ENCODE assay signal across 2 cellular contexts in the genomic region with DNA sequence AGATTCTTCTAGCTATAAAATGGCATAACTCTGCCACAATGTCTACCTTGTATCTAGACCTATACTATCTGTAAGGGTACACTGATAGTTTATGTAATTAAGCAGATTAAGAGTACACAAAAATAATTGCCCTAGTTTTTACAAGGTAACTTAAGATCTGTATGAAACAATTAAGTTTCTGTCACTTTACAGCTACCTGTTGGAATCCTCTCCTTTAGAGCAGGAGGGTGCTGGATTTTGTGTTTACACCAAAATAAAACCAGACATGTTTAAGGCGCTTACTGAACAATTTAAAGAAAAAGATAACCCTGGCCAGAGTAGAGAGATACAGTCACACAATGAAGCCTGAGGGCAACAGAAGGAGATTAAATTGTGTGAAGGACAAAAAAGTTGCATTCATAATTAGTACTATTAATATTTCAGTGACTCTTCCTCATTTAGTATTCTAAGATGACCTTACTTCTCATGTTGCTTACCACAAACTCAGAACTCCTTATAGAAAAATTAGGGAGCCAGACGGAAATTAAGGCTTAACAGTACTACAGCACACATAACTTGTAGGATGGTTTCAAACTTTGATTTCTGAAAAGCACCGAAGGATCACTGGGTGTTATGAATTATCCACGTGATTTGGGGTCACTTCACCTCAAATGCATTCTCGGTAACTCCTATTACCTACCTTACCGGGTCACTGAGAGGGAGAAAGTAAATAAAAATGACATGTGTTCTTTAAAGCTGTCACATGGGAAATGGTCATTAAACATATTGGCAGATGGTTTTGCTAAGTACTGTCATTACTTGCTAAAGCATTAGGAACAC.
TF ChIP-seq lines count a peak whose summit lies in the region.

No MANE protein-coding gene starts in this region.

TF ChIP-seq in HCT116, 20 proteins besides CTCF, POLR2A, EP300 and RAD21:
- TF ChIP-seq YY1 (IDR thresholded peaks at IDR 0.05; ENCODE audit: extremely low read depth, insufficient replicate concordance, low read depth, low read length) (no peak), CBX3 (IDR thresholded peaks at IDR 0.05; ENCODE audit: low read depth) (no peak), EZH2 (IDR thresholded peaks at IDR 0.05) (no peak), EGR1 (IDR thresholded peaks at IDR 0.05; ENCODE audit: low read depth) (no peak), FOSL1 (IDR thresholded peaks at IDR 0.05; ENCODE audit: low read depth) (no peak), POLR2AphosphoS5 (IDR thresholded peaks at IDR 0.05; ENCODE audit: low read depth, low read length) (no peak), SRF (IDR thresholded peaks at IDR 0.05; ENCODE audit: low read depth) (no peak), JUND (IDR thresholded peaks at IDR 0.05) (no peak), ZFX (IDR thresholded peaks at IDR 0.05) (no peak), EZH2phosphoT487 (IDR thresholded peaks at IDR 0.05; ENCODE audit: borderline replicate concordance) (no peak), ZNF274 (IDR thresholded peaks at IDR 0.05; ENCODE audit: low read depth, low read length) (no peak), SP1 (IDR thresholded peaks at IDR 0.05; ENCODE audit: low read depth) (no peak)
- TF ChIP-seq, protein P1, sequence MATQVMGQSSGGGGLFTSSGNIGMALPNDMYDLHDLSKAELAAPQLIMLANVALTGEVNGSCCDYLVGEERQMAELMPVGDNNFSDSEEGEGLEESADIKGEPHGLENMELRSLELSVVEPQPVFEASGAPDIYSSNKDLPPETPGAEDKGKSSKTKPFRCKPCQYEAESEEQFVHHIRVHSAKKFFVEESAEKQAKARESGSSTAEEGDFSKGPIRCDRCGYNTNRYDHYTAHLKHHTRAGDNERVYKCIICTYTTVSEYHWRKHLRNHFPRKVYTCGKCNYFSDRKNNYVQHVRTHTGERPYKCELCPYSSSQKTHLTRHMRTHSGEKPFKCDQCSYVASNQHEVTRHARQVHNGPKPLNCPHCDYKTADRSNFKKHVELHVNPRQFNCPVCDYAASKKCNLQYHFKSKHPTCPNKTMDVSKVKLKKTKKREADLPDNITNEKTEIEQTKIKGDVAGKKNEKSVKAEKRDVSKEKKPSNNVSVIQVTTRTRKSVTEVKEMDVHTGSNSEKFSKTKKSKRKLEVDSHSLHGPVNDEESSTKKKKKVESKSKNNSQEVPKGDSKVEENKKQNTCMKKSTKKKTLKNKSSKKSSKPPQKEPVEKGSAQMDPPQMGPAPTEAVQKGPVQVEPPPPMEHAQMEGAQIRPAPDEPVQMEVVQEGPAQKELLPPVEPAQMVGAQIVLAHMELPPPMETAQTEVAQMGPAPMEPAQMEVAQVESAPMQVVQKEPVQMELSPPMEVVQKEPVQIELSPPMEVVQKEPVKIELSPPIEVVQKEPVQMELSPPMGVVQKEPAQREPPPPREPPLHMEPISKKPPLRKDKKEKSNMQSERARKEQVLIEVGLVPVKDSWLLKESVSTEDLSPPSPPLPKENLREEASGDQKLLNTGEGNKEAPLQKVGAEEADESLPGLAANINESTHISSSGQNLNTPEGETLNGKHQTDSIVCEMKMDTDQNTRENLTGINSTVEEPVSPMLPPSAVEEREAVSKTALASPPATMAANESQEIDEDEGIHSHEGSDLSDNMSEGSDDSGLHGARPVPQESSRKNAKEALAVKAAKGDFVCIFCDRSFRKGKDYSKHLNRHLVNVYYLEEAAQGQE (IDR thresholded peaks at IDR 0.05; ENCODE audit: low read depth), result no peak
- TF ChIP-seq, protein P2, sequence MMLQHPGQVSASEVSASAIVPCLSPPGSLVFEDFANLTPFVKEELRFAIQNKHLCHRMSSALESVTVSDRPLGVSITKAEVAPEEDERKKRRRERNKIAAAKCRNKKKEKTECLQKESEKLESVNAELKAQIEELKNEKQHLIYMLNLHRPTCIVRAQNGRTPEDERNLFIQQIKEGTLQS (IDR thresholded peaks at IDR 0.05), result no peak

TF ChIP-seq in H1, 55 proteins besides CTCF, POLR2A, EP300 and RAD21:
- TF ChIP-seq CHD2 (IDR thresholded peaks at IDR 0.05; ENCODE audit: low read length), result no peak
- peak; percentile 82 for TF ChIP-seq SAP30 (IDR thresholded peaks at IDR 0.05; ENCODE audit: insufficient read depth, insufficient replicate concordance, low read length)
- no peak for TF ChIP-seq TEAD4 (IDR thresholded peaks at IDR 0.05; ENCODE audit: low read depth, low read length)
- TF ChIP-seq EZH2 (IDR thresholded peaks at IDR 0.05; ENCODE audit: low read depth, low read length, severe bottlenecking), result no peak
- no peak for TF ChIP-seq HDAC2 (IDR thresholded peaks at IDR 0.05; ENCODE audit: borderline replicate concordance in 1 of 2, low read depth in 2 of 2, low read length in 2 of 2)
- no peak for TF ChIP-seq ZNF274 (IDR thresholded peaks at IDR 0.05; ENCODE audit: borderline replicate concordance, extremely low read depth, low read length)
- TF ChIP-seq RFX5 (IDR thresholded peaks at IDR 0.05; ENCODE audit: borderline replicate concordance, low read depth, low read length), result no peak
- no peak for TF ChIP-seq EGR1 (IDR thresholded peaks at IDR 0.05; ENCODE audit: borderline replicate concordance, low read depth, low read length)
- no peak for TF ChIP-seq GABPA (IDR thresholded peaks at IDR 0.05; ENCODE audit: borderline replicate concordance, insufficient read depth, low read length)
- TF ChIP-seq KDM5A (IDR thresholded peaks at IDR 0.05; ENCODE audit: low read length), result no peak
- TF ChIP-seq SUZ12 (IDR thresholded peaks at IDR 0.05; ENCODE audit: low read length), result no peak
- no peak for TF ChIP-seq CREB1 (IDR thresholded peaks at IDR 0.05)
- no peak for TF ChIP-seq CBX8 (IDR thresholded peaks at IDR 0.05; ENCODE audit: borderline replicate concordance, low read depth, low read length)
- TF ChIP-seq JUN (IDR thresholded peaks at IDR 0.05; ENCODE audit: low read depth, low read length), result no peak
- peak; percentile 83 to 91; a peak in 3 of 4 replicates for TF ChIP-seq SIN3A (conservative IDR thresholded peaks at IDR 0.05 in 1 of 2, IDR thresholded peaks at IDR 0.05 in 1 of 2; ENCODE audit: low read depth in 1 of 2, low read length in 2 of 2)
